1 cellular context compared by ENCODE assay signal in genomic region chr10:86668297-86669165, GRCh38.
A peak's percentile ranks its signal among the peaks of the same experiment; 100 is the strongest.
TF ChIP-seq lines count a peak whose summit lies in the region.

TSS of gene LDB3 (plus strand) at chr10:86668511. CDS start at chr10:86668692, 181 bp downstream.

TF ChIP-seq in GM12878, 131 proteins besides CTCF, POLR2A, EP300 and RAD21 (continued from another document):
- no peak for TF ChIP-seq PRDM15 (CRISPR knock-in tag; IDR thresholded peaks at IDR 0.05)
- peak; percentile 17 to 54; a peak in 2 of 4 replicates for TF ChIP-seq IKZF2 (IDR thresholded peaks at IDR 0.05)
- no peak for TF ChIP-seq ESRRA (IDR thresholded peaks at IDR 0.05; ENCODE audit: low read length)
- peak; percentile 35; the same call in 1 of the 2 replicates for TF ChIP-seq ATF7 (IDR thresholded peaks at IDR 0.05; ENCODE audit: low read depth)
- TF ChIP-seq GATAD2B (conservative IDR thresholded peaks at IDR 0.05; ENCODE audit: low read depth), result peak; percentile 64; the same call in 1 of the 2 replicates
- no peak for TF ChIP-seq PBX3 (IDR thresholded peaks at IDR 0.05; ENCODE audit: insufficient replicate concordance, low read depth, low read length)
- TF ChIP-seq ZNF217 (IDR thresholded peaks at IDR 0.05), result 0 out of 2 replicates have a peak, but pooled peaks have one; percentile 39
- TF ChIP-seq RAD51 (IDR thresholded peaks at IDR 0.05), result 0 out of 2 replicates have a peak, but pooled peaks have one; percentile 13
- TF ChIP-seq DPF2 (IDR thresholded peaks at IDR 0.05), result peak; percentile 51; the same call in 1 of the 2 replicates
- TF ChIP-seq RUNX3 (IDR thresholded peaks at IDR 0.05; ENCODE audit: low read length), result no peak
- no peak for TF ChIP-seq EZH2 (IDR thresholded peaks at IDR 0.05; ENCODE audit: borderline replicate concordance, control insufficient read depth, low read depth, low read length)
- TF ChIP-seq POU2F2 (IDR thresholded peaks at IDR 0.05; ENCODE audit: borderline replicate concordance, low read depth, low read length), result peak; percentile 88; the same call in 1 of the 3 replicates
- TF ChIP-seq TCF12 (IDR thresholded peaks at IDR 0.05; ENCODE audit: low read depth, low read length), result peak; percentile 95
